Comparison of ENCODE assay signal across 13 cellular contexts in the genomic region with DNA sequence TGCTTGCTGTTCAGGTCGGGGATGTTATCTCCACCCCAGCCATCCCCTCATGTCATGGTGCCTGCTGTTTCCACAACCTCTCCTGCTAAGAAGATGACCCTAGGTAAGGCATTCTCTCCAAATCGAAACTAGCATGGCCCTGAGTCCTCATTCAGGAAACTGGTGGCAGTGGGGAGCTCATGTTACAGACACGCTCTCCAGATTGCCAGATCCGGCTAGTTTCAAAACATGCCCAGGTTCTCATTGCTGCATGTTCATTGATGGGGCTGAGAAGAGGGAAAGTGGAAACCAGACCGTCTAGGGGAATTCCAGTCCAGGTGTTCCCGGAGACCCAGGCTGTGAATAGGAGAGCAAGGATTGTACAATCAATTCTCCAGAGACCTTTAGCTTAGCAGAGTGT.
DNase-seq lines count a peak whose midpoint lies in the region; ATAC-seq and TF ChIP-seq lines count a peak whose summit lies in the region.
"Had no signal": no experiment of that assay in that cellular context is flagged by ENCODE, and none has a peak within 500 bp of the region (broad histone marks: within the 10 kb centered on the region; RNA-seq: fewer than 3 reads in every experiment).

No MANE protein-coding gene starts in this region.

- no peaks in the 10 kb centered on the region for H3K36me3 Mint-ChIP-seq in nephron progenitor cell (ENCODE audit: low read depth)

- no peak overlapping the region for H3K4me3 ChIP-seq in adipocyte (ENCODE audit: low read length)
- H3K4me3 ChIP-seq: sigmoid colon had no signal

- no peaks in the 10 kb centered on the region for H3K4me1 ChIP-seq in adipocyte (ENCODE audit: control insufficient read depth, insufficient read depth, low read length)
- H3K4me1 ChIP-seq: sigmoid colon had no signal

- no peaks in the 10 kb centered on the region for H3K36me3 ChIP-seq in adipocyte (ENCODE audit: control insufficient read depth, insufficient read depth, low read length, severe bottlenecking)
- H3K36me3 ChIP-seq: sigmoid colon had no signal

- peak; percentile 100 for DNase-seq in DMS79 treated with DMSO at 0.1 percent for 48 hours (lab: John Stamatoyannopoulos, UW)
- peak; percentile 97 for DNase-seq in NCI-H146 treated with DMSO at 0.1 percent for 48 hours (lab: John Stamatoyannopoulos, UW; ENCODE audit: unreplicated experiment)
- peak; percentile 28 for DNase-seq in adipocyte (ENCODE audit: low read depth)
- DNase-seq in nephron progenitor cell, result peak; percentile 55
- DNase-seq in T-helper 9 cell, result no peak
- no peak for DNase-seq in left ventricle myocardium superior
- DNase-seq: activated T-cell treated with anti-CD3 and anti-CD28 coated beads, Interleukin-2, amount 50 U/mL, for 4 hours; dermis blood vessel endothelial cell; MM.1S; sigmoid colon; T-helper 2 cell had no signal

- peaks cover 29% of the 10 kb centered on the region for H3K27me3 ChIP-seq in adipocyte (replicated peaks; ENCODE audit: control insufficient read depth, insufficient read depth, low read length)
- H3K27me3 ChIP-seq: sigmoid colon had no signal

- no peak overlapping the region for H3K9ac ChIP-seq in adipocyte (ENCODE audit: low read length)

- peak overlapping the region; percentile 95 for H3K27ac Mint-ChIP-seq in nephron progenitor cell

- intact Hi-C loops in left ventricle myocardium superior (cut with micrococcal nuclease), result no loop called here

- peaks cover 8% of the 10 kb centered on the region for H3K27me3 Mint-ChIP-seq in nephron progenitor cell (ENCODE audit: low read depth, poor library complexity)

- peaks cover 90% of the 10 kb centered on the region for H3K4me1 Mint-ChIP-seq in nephron progenitor cell

- no peaks in the 10 kb centered on the region for H3K9me3 Mint-ChIP-seq in nephron progenitor cell
- H3K9me3 Mint-ChIP-seq: activated T-cell treated with anti-CD3 and anti-CD28 coated beads, Interleukin-2, amount 50 U/mL, for 4 hours had no signal

- H3K9me3 ChIP-seq in adipocyte (ENCODE audit: control insufficient read depth, low read length), result no peaks in the 10 kb centered on the region
- H3K9me3 ChIP-seq: sigmoid colon had no signal

- ATAC-seq in HG03439 (IDR thresholded peaks at IDR 0.05; ENCODE audit: unreplicated experiment), result no peak
- no peak for ATAC-seq in GM18868 (IDR thresholded peaks at IDR 0.05; ENCODE audit: unreplicated experiment)
- no peak for ATAC-seq in left ventricle myocardium superior
- ATAC-seq: activated T-cell treated with anti-CD3 and anti-CD28 coated beads, Interleukin-2, amount 50 U/mL, for 4 hours had no signal

- no peak for TF ChIP-seq CTCF in nephron progenitor cell (IDR thresholded peaks at IDR 0.05)

- peak overlapping the region; percentile 75 for H3K4me3 Mint-ChIP-seq in nephron progenitor cell
- H3K4me3 Mint-ChIP-seq: activated T-cell treated with anti-CD3 and anti-CD28 coated beads, Interleukin-2, amount 50 U/mL, for 4 hours had no signal

Comparison
In these comparisons a context has a peak if more than half of its experiments do, and no peak if none do; other contexts are left out.
1. DNase-seq: peak in DMS79 treated with DMSO at 0.1 percent for 48 hours (single experiment), NCI-H146 treated with DMSO at 0.1 percent for 48 hours (single experiment), adipocyte (single experiment) and nephron progenitor cell (single experiment); none in T-helper 9 cell (single experiment) and left ventricle myocardium superior (single experiment).